8 cellular contexts compared by ENCODE assay signal in genomic region chr1:61641578-61642336, GRCh38.
A peak's percentile ranks its signal among the peaks of the same experiment; 100 is the strongest.
DNase-seq lines count a peak whose midpoint lies in the region; ATAC-seq and TF ChIP-seq lines count a peak whose summit lies in the region.

No MANE protein-coding gene starts in this region.

- H3K4me3 ChIP-seq in AG09309 (ENCODE audit: control insufficient read depth, low read depth, low read length) (peak overlapping the region; percentile 23), RWPE2 (ENCODE audit: severe bottlenecking) (no peak overlapping the region), prostate gland (peak overlapping the region in 1 of 2 donors; percentile 5), transverse colon (peak overlapping the region in 1 of 4 donors; percentile 29)

- WGBS in prostate gland = 12% methylated on average over 23 of the region's 23 CpGs
- 41 to 46% methylated on average over 6 to 23 of the region's 23 CpGs for WGBS in transverse colon (ENCODE audit: low coverage in 1 of 2), 2 donors

- peak; percentile 85 for ATAC-seq in GM19025 (IDR thresholded peaks at IDR 0.05; ENCODE audit: low read depth, unreplicated experiment)
- peak; percentile 100 for ATAC-seq in HG03159 (IDR thresholded peaks at IDR 0.05; ENCODE audit: unreplicated experiment)
- peak; percentile 96 for ATAC-seq in RWPE2 (ENCODE audit: low read depth)

- H3K9me3 ChIP-seq in RWPE2 (ENCODE audit: severe bottlenecking) (no peaks in the 10 kb centered on the region), prostate gland (no peaks in the 10 kb centered on the region), transverse colon (no peaks in the 10 kb centered on the region)

- H3K4me1 ChIP-seq in RWPE2 (ENCODE audit: insufficient read depth, poor library complexity, severe bottlenecking) (no peaks in the 10 kb centered on the region), prostate gland (replicated peaks) (peaks cover 11% of the 10 kb centered on the region), transverse colon (peaks cover 3 to 9% (median 7%) of the 10 kb centered on the region in 4 donors)

- no peaks in the 10 kb centered on the region for H3K36me3 ChIP-seq in RWPE2 (ENCODE audit: low read depth)
- no peaks in the 10 kb centered on the region for H3K36me3 ChIP-seq in prostate gland
- H3K36me3 ChIP-seq in transverse colon = no peaks in the 10 kb centered on the region

- no peak for TF ChIP-seq EP300 in transverse colon (IDR thresholded peaks at IDR 0.05; ENCODE audit: low read depth)

- H3K27ac ChIP-seq in RWPE2 (ENCODE audit: poor library complexity, severe bottlenecking) (no peak overlapping the region), prostate gland (peak overlapping the region; percentile 67), transverse colon (peak overlapping the region; percentile 57 to 75 (median 62))

- DNase-seq in AG09309 (ENCODE audit: low read depth) (peak; percentile 28), RWPE2 (ENCODE audit: low spot score) (peak; percentile 72), cardiac septum (ENCODE audit: low spot score) (peak; percentile 90), prostate gland (ENCODE audit: low spot score) (peak; percentile 64), transverse colon (peak; percentile 69)
- peak; percentile 46 for DNase-seq in activated naive CD4-positive, alpha-beta T cell treated with Interleukin-2 at 50 U/mL for 16 hours

- in situ Hi-C loops in transverse colon (cut with MboI; ENCODE audit: low pct_ligation_motif_present in 1 of 4, low pct_unique_long_range_greater_than_20kb in 1 of 4, low sequenced_read_pairs in 3 of 4) = loop anchor here in 1 of 4 donors (25.0 kb wide), 1 partner anchor 579 kb away; no protein-coding TSS in a partner anchor

- peak; percentile 87 for TF ChIP-seq CTCF in AG09309 (IDR thresholded peaks at IDR 0.05; ENCODE audit: control insufficient read depth, insufficient read depth, low read depth, low read length, missing control alignments)
- TF ChIP-seq CTCF in RWPE2 (IDR thresholded peaks at IDR 0.05; ENCODE audit: poor library complexity, severe bottlenecking) = peak; percentile 91
- TF ChIP-seq CTCF in prostate gland (IDR thresholded peaks at IDR 0.05) = peak; percentile 25 to 73 (median 58)
- peak; percentile 47 to 69 (median 61) for TF ChIP-seq CTCF in transverse colon (IDR thresholded peaks at IDR 0.05)

- TF ChIP-seq POLR2A in prostate gland (IDR thresholded peaks at IDR 0.05) (no peak), transverse colon (IDR thresholded peaks at IDR 0.05) (no peak)

- intact Hi-C loops in cardiac septum (cut with DNase I) (loop anchor here (2.0 to 5.0 kb wide), 3 partner anchors 189 to 589 kb away; no protein-coding TSS in a partner anchor), prostate gland (cut with DNase I) (loop anchor here (1.0 to 5.0 kb wide), 3 partner anchors 189 to 591 kb away; no protein-coding TSS in a partner anchor), transverse colon (cut with DNase I; ENCODE audit: low total_unique reads) (no loop called here)

- H3K27me3 ChIP-seq in RWPE2 (ENCODE audit: insufficient read depth, poor library complexity, severe bottlenecking) (no peaks in the 10 kb centered on the region), prostate gland (replicated peaks; ENCODE audit: insufficient read depth) (no peaks in the 10 kb centered on the region), transverse colon (no peaks in the 10 kb centered on the region)

Comparison
In these comparisons a context has a peak if more than half of its experiments do, and no peak if none do; other contexts are left out.
1. DNase-seq: peak in every context shown above with its lines; median percentile 90 in cardiac septum; 72 in RWPE2; 69 in transverse colon; 64 in prostate gland; 46 in activated naive CD4-positive, alpha-beta T cell treated with Interleukin-2 at 50 U/mL for 16 hours; 28 in AG09309.